ENCODE assay signal across 10 cellular contexts in the genomic region with DNA sequence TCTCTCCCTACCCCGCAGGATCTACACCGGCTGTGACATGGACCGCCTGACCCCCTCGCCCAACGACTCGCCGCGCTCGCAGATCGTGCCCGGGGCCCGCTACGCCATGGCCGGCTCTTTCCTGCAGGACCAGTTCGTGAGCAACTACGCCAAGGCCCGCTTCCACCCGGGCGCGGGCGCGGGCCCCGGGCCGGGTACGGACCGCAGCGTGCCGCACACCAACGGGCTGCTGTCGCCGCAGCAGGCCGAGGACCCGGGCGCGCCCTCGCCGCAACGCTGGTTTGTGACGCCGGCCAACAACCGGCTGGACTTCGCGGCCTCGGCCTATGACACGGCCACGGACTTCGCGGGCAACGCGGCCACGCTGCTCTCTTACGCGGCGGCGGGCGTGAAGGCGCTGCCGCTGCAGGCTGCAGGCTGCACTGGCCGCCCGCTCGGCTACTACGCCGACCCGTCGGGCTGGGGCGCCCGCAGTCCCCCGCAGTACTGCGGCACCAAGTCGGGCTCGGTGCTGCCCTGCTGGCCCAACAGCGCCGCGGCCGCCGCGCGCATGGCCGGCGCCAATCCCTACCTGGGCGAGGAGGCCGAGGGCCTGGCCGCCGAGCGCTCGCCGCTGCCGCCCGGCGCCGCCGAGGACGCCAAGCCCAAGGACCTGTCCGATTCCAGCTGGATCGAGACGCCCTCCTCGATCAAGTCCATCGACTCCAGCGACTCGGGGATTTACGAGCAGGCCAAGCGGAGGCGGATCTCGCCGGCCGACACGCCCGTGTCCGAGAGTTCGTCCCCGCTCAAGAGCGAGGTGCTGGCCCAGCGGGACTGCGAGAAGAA. TPM values are rescaled to one million over a fixed set of nuclear protein-coding genes. Genes with fewer than 3 reads are reported as not detected.
DNase-seq lines count a peak whose midpoint lies in the region; ATAC-seq and TF ChIP-seq lines count a peak whose summit lies in the region.
"Had no signal": no experiment of that assay in that cellular context is flagged by ENCODE, and none has a peak within 500 bp of the region (broad histone marks: within the 10 kb centered on the region; RNA-seq: fewer than 3 reads in every experiment).

No MANE protein-coding gene starts in this region.

- H3K9me3 ChIP-seq in mesenchymal stem cell (ENCODE audit: control insufficient read depth, low read length) (no peaks in the 10 kb centered on the region), upper lobe of right lung (no peaks in the 10 kb centered on the region), HAP-1 (no peaks in the 10 kb centered on the region)

- peak overlapping the region; percentile 54 for H2AFZ ChIP-seq in mesenchymal stem cell (ENCODE audit: low read depth, low read length)

- peak overlapping the region; percentile 66 for H3K4me3 ChIP-seq in coronary artery
- peak overlapping the region; percentile 41 to 59 for H3K4me3 ChIP-seq in mesenchymal stem cell (ENCODE audit: insufficient read depth in 1 of 2, low read depth in 1 of 2, low read length in 2 of 2)
- H3K4me3 ChIP-seq in upper lobe of right lung = peak overlapping the region; percentile 14
- no peak overlapping the region for H3K4me3 ChIP-seq in HAP-1
- H3K4me3 ChIP-seq: SK-N-MC had no signal

- no peak overlapping the region for H2BK120ac ChIP-seq in mesenchymal stem cell (ENCODE audit: low read depth, low read length)

- H3K23ac ChIP-seq in mesenchymal stem cell (ENCODE audit: low read length in 2 of 2) = peak overlapping the region in 1 of 2 experiments; percentile 66

- H2AK5ac ChIP-seq in mesenchymal stem cell (ENCODE audit: low read length, severe bottlenecking) = no peak overlapping the region

- H3K4ac ChIP-seq in mesenchymal stem cell (ENCODE audit: low read depth in 1 of 2, low read length in 2 of 2) = peak overlapping the region in 1 of 2 experiments; percentile 18

- H2BK12ac ChIP-seq in mesenchymal stem cell (ENCODE audit: low read length in 2 of 2) = no peak overlapping the region

- H3K27me3 ChIP-seq in mesenchymal stem cell (ENCODE audit: control insufficient read depth in 1 of 2, insufficient read depth in 1 of 2, low read length in 2 of 2) (peaks cover 83 to 100% of the 10 kb centered on the region in 2 experiments), upper lobe of right lung (peaks cover 100% of the 10 kb centered on the region), HAP-1 (ENCODE audit: low read depth) (no peaks in the 10 kb centered on the region)

- no peak for TF ChIP-seq CTCF in coronary artery (IDR thresholded peaks at IDR 0.05)
- TF ChIP-seq CTCF in upper lobe of right lung (IDR thresholded peaks at IDR 0.05) = no peak

- in situ Hi-C loops in HAP-1 (cut with MboI; ENCODE audit: low sequenced_read_pairs) = no loop called here

- H3K79me1 ChIP-seq in mesenchymal stem cell (replicated peaks; ENCODE audit: low read length, poor library complexity, severe bottlenecking) = no peaks in the 10 kb centered on the region

- H2BK15ac ChIP-seq in mesenchymal stem cell (ENCODE audit: low read depth, poor library complexity, severe bottlenecking) = no peak overlapping the region

- H4K91ac ChIP-seq in mesenchymal stem cell (ENCODE audit: low read length) = no peak overlapping the region

- peak overlapping the region in 1 of 2 experiments; percentile 7 for H3K18ac ChIP-seq in mesenchymal stem cell (ENCODE audit: low read depth in 1 of 2, low read length in 2 of 2)

- H3K14ac ChIP-seq in mesenchymal stem cell (ENCODE audit: low read length in 2 of 2) = peak overlapping the region in 1 of 2 experiments; percentile 39

- intact Hi-C loops in upper lobe of right lung (cut with DNase I) = no loop called here

- WGBS in mesenchymal stem cell = 2% methylated on average over 107 of the region's 114 CpGs

- ATAC-seq in upper lobe of right lung = peak; percentile 55
- no peak for ATAC-seq in GM18519 (IDR thresholded peaks at IDR 0.05; ENCODE audit: low FRiP score, unreplicated experiment)

- peak overlapping the region; percentile 84 for H3K4me2 ChIP-seq in mesenchymal stem cell (ENCODE audit: low read length, poor library complexity, severe bottlenecking)

- H3K4me1 ChIP-seq in mesenchymal stem cell (ENCODE audit: control insufficient read depth, insufficient read depth, low read depth, low read length) = peaks cover 28% of the 10 kb centered on the region
- H3K4me1 ChIP-seq in upper lobe of right lung = peaks cover 5% of the 10 kb centered on the region
- H3K4me1 ChIP-seq in HAP-1 = peaks cover 15% of the 10 kb centered on the region

- peak; percentile 60 for DNase-seq in activated CD8-positive, alpha-beta memory T cell treated with anti-CD3 and anti-CD28 coated beads for 24 hours
- DNase-seq in activated CD8-positive, alpha-beta memory T cell treated with anti-CD3 and anti-CD28 coated beads, Interleukin-2, amount 50 U/mL, for 4 hours = no peak
- DNase-seq in coronary artery (ENCODE audit: low spot score) (no peak), mesenchymal stem cell (no peak), upper lobe of right lung (no peak), NCI-H128 (lab: John Stamatoyannopoulos, UW; ENCODE audit: unreplicated experiment) (no peak), HAP-1 (ENCODE audit: low spot score in 2 of 2) (no peak)

- H4K8ac ChIP-seq in mesenchymal stem cell (ENCODE audit: low read length) = no peak overlapping the region

- H3K36me3 ChIP-seq in mesenchymal stem cell (ENCODE audit: control insufficient read depth in 1 of 2, insufficient read depth in 2 of 2, low read depth in 1 of 2, low read length in 2 of 2) (no peaks in the 10 kb centered on the region), upper lobe of right lung (no peaks in the 10 kb centered on the region), HAP-1 (replicated peaks) (no peaks in the 10 kb centered on the region)

- H3K9ac ChIP-seq in mesenchymal stem cell (ENCODE audit: low read length) = no peak overlapping the region

- H3K27ac ChIP-seq in coronary artery (no peak overlapping the region), mesenchymal stem cell (ENCODE audit: low read length, poor library complexity, severe bottlenecking) (no peak overlapping the region), upper lobe of right lung (no peak overlapping the region)
- H3K27ac ChIP-seq: SK-N-MC had no signal

- H2BK5ac ChIP-seq in mesenchymal stem cell (ENCODE audit: low read depth, low read length, poor library complexity, severe bottlenecking) = no peak overlapping the region

RNA-seq across cellular contexts. Expression of gene TBR1, which starts 7.5 kb away (rescaled TPM):
- 0.01 TPM for polyA plus RNA-seq in mesenchymal stem cell (2013, experiment 1 of 2)
- polyA plus RNA-seq in mesenchymal stem cell (2013, experiment 2 of 2) = 0.01 TPM
- total RNA-seq in upper lobe of right lung = not detected
- total RNA-seq: glomerular endothelial cell had no signal
